In genomic region chr5:32585446-32586250, GRCh38 we compare ENCODE assay signal across 1 cellular context.
TF ChIP-seq lines count a peak whose summit lies in the region.

SUB1 (plus strand) TSS chr5:32585557; CDS start chr5:32588513, 2,956 bp downstream.

TF ChIP-seq in HepG2, 621 proteins besides CTCF, POLR2A, EP300 and RAD21 (continued from another document and continues in another):
- TF ChIP-seq LRRFIP1 (CRISPR knock-in tag; conservative IDR thresholded peaks at IDR 0.05) (no peak), ZBTB1 (CRISPR knock-in tag; IDR thresholded peaks at IDR 0.05; ENCODE audit: borderline replicate concordance) (no peak), ZNF44 (CRISPR knock-in tag; IDR thresholded peaks at IDR 0.05) (no peak), ZSCAN31 (CRISPR knock-in tag; IDR thresholded peaks at IDR 0.05; ENCODE audit: low read depth) (no peak), MZF1 (CRISPR knock-in tag; IDR thresholded peaks at IDR 0.05; ENCODE audit: borderline replicate concordance) (no peak), RARG (CRISPR knock-in tag; IDR thresholded peaks at IDR 0.05; ENCODE audit: low read depth) (no peak), HNRNPLL (IDR thresholded peaks at IDR 0.05; ENCODE audit: low read depth, low read length, poor library complexity, severe bottlenecking) (peak; percentile 57), DZIP1 (CRISPR knock-in tag; IDR thresholded peaks at IDR 0.05) (no peak), ZNF569 (CRISPR knock-in tag; IDR thresholded peaks at IDR 0.05; ENCODE audit: borderline replicate concordance) (no peak), MED1 (CRISPR knock-in tag; IDR thresholded peaks at IDR 0.05) (peak; percentile 64; the same call in 1 of the 2 replicates), MIER3 (CRISPR knock-in tag; IDR thresholded peaks at IDR 0.05; ENCODE audit: borderline replicate concordance) (peak; percentile 66), PCBP1 (IDR thresholded peaks at IDR 0.05; ENCODE audit: borderline replicate concordance, low read depth, low read length) (0 out of 2 replicates have a peak, but pooled peaks have one; percentile 50), FOXP1 (IDR thresholded peaks at IDR 0.05) (no peak), FOXP1 (CRISPR knock-in tag; IDR thresholded peaks at IDR 0.05) (no peak), ZFP62 (CRISPR knock-in tag; IDR thresholded peaks at IDR 0.05) (no peak), ZNF777 (CRISPR knock-in tag; IDR thresholded peaks at IDR 0.05) (no peak), MEIS1 (CRISPR knock-in tag; IDR thresholded peaks at IDR 0.05; ENCODE audit: borderline replicate concordance) (no peak), HDAC1 (CRISPR knock-in tag; IDR thresholded peaks at IDR 0.05) (peak; percentile 28; the same call in 1 of the 2 replicates), ZBTB2 (CRISPR knock-in tag; IDR thresholded peaks at IDR 0.05; ENCODE audit: low read depth) (no peak), ARHGAP35 (CRISPR knock-in tag; IDR thresholded peaks at IDR 0.05; ENCODE audit: borderline replicate concordance) (no peak), BRCA1 (CRISPR knock-in tag; IDR thresholded peaks at IDR 0.05) (no peak), FOXO1 (CRISPR knock-in tag; IDR thresholded peaks at IDR 0.05) (peak; percentile 23; the same call in 1 of the 2 replicates), ZNF205 (CRISPR knock-in tag; IDR thresholded peaks at IDR 0.05) (no peak), ZNF296 (CRISPR knock-in tag; conservative IDR thresholded peaks at IDR 0.05) (0 out of 2 replicates have a peak, but pooled peaks have one; percentile 46), JUN (CRISPR knock-in tag; IDR thresholded peaks at IDR 0.05) (0 out of 2 replicates have a peak, but pooled peaks have one; percentile 32), ATF2 (CRISPR knock-in tag; IDR thresholded peaks at IDR 0.05) (peak; percentile 80), ZNF619 (CRISPR knock-in tag; IDR thresholded peaks at IDR 0.05) (peak; percentile 39; the same call in 1 of the 2 replicates), ZNF780A (CRISPR knock-in tag; IDR thresholded peaks at IDR 0.05) (0 out of 2 replicates have a peak, but pooled peaks have one; percentile 38), ZFX (CRISPR knock-in tag; IDR thresholded peaks at IDR 0.05; ENCODE audit: low read depth) (peak; percentile 71), TRAFD1 (CRISPR knock-in tag; IDR thresholded peaks at IDR 0.05; ENCODE audit: borderline replicate concordance) (no peak), DNMT1 (CRISPR knock-in tag; IDR thresholded peaks at IDR 0.05) (no peak), ZNF883 (CRISPR knock-in tag; IDR thresholded peaks at IDR 0.05; ENCODE audit: not compliant biosample characterization) (no peak), CREM (IDR thresholded peaks at IDR 0.05) (peak; percentile 88), CREM (CRISPR knock-in tag; IDR thresholded peaks at IDR 0.05) (no peak), ZNF570 (CRISPR knock-in tag; IDR thresholded peaks at IDR 0.05; ENCODE audit: borderline replicate concordance) (no peak), ZNF614 (CRISPR knock-in tag; IDR thresholded peaks at IDR 0.05; ENCODE audit: borderline replicate concordance) (no peak), ZFP36L2 (CRISPR knock-in tag; IDR thresholded peaks at IDR 0.05) (no peak; the same call in 1 of the 2 replicates), U2AF2 (IDR thresholded peaks at IDR 0.05; ENCODE audit: low read depth, low read length) (no peak), RARA (CRISPR knock-in tag; IDR thresholded peaks at IDR 0.05) (peak; percentile 54; the same call in 1 of the 2 replicates), SP5 (CRISPR knock-in tag; IDR thresholded peaks at IDR 0.05; ENCODE audit: borderline replicate concordance, low read depth) (peak; percentile 50; the same call in 1 of the 2 replicates), SRY (CRISPR knock-in tag; IDR thresholded peaks at IDR 0.05) (no peak), GABPB1 (CRISPR knock-in tag; IDR thresholded peaks at IDR 0.05) (peak; percentile 97), TCF7L2 (IDR thresholded peaks at IDR 0.05; ENCODE audit: low read depth, low read length) (no peak), ZMAT3 (CRISPR knock-in tag; conservative IDR thresholded peaks at IDR 0.05) (0 out of 2 replicates have a peak, but pooled peaks have one; percentile 39), ZNF256 (CRISPR knock-in tag; conservative IDR thresholded peaks at IDR 0.05) (no peak), ZMYM4 (CRISPR knock-in tag; IDR thresholded peaks at IDR 0.05) (peak; percentile 85), HOMEZ (CRISPR knock-in tag; IDR thresholded peaks at IDR 0.05; ENCODE audit: low read depth) (no peak), ZNF652 (CRISPR knock-in tag; IDR thresholded peaks at IDR 0.05; ENCODE audit: borderline replicate concordance, low read depth) (no peak), MIXL1 (CRISPR knock-in tag; IDR thresholded peaks at IDR 0.05) (no peak), NCOR1 (IDR thresholded peaks at IDR 0.05; ENCODE audit: borderline replicate concordance, low read length) (no peak), ATM (IDR thresholded peaks at IDR 0.05; ENCODE audit: borderline replicate concordance) (no peak), ZNF3 (CRISPR knock-in tag; IDR thresholded peaks at IDR 0.05) (no peak), ZNF547 (CRISPR knock-in tag; IDR thresholded peaks at IDR 0.05) (no peak)
- TF ChIP-seq, protein P1, sequence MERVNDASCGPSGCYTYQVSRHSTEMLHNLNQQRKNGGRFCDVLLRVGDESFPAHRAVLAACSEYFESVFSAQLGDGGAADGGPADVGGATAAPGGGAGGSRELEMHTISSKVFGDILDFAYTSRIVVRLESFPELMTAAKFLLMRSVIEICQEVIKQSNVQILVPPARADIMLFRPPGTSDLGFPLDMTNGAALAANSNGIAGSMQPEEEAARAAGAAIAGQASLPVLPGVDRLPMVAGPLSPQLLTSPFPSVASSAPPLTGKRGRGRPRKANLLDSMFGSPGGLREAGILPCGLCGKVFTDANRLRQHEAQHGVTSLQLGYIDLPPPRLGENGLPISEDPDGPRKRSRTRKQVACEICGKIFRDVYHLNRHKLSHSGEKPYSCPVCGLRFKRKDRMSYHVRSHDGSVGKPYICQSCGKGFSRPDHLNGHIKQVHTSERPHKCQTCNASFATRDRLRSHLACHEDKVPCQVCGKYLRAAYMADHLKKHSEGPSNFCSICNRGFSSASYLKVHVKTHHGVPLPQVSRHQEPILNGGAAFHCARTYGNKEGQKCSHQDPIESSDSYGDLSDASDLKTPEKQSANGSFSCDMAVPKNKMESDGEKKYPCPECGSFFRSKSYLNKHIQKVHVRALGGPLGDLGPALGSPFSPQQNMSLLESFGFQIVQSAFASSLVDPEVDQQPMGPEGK (CRISPR knock-in tag; IDR thresholded peaks at IDR 0.05): peak; percentile 75
- TF ChIP-seq, protein P2, sequence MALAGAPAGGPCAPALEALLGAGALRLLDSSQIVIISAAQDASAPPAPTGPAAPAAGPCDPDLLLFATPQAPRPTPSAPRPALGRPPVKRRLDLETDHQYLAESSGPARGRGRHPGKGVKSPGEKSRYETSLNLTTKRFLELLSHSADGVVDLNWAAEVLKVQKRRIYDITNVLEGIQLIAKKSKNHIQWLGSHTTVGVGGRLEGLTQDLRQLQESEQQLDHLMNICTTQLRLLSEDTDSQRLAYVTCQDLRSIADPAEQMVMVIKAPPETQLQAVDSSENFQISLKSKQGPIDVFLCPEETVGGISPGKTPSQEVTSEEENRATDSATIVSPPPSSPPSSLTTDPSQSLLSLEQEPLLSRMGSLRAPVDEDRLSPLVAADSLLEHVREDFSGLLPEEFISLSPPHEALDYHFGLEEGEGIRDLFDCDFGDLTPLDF (CRISPR knock-in tag; IDR thresholded peaks at IDR 0.05): no peak
- TF ChIP-seq, protein P3, sequence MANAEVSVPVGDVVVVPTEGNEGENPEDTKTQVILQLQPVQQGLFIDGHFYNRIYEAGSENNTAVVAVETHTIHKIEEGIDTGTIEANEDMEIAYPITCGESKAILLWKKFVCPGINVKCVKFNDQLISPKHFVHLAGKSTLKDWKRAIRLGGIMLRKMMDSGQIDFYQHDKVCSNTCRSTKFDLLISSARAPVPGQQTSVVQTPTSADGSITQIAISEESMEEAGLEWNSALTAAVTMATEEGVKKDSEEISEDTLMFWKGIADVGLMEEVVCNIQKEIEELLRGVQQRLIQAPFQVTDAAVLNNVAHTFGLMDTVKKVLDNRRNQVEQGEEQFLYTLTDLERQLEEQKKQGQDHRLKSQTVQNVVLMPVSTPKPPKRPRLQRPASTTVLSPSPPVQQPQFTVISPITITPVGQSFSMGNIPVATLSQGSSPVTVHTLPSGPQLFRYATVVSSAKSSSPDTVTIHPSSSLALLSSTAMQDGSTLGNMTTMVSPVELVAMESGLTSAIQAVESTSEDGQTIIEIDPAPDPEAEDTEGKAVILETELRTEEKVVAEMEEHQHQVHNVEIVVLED (CRISPR knock-in tag; IDR thresholded peaks at IDR 0.05; ENCODE audit: borderline replicate concordance): peak; percentile 57; the same call in 1 of the 2 replicates
